In the genomic region with DNA sequence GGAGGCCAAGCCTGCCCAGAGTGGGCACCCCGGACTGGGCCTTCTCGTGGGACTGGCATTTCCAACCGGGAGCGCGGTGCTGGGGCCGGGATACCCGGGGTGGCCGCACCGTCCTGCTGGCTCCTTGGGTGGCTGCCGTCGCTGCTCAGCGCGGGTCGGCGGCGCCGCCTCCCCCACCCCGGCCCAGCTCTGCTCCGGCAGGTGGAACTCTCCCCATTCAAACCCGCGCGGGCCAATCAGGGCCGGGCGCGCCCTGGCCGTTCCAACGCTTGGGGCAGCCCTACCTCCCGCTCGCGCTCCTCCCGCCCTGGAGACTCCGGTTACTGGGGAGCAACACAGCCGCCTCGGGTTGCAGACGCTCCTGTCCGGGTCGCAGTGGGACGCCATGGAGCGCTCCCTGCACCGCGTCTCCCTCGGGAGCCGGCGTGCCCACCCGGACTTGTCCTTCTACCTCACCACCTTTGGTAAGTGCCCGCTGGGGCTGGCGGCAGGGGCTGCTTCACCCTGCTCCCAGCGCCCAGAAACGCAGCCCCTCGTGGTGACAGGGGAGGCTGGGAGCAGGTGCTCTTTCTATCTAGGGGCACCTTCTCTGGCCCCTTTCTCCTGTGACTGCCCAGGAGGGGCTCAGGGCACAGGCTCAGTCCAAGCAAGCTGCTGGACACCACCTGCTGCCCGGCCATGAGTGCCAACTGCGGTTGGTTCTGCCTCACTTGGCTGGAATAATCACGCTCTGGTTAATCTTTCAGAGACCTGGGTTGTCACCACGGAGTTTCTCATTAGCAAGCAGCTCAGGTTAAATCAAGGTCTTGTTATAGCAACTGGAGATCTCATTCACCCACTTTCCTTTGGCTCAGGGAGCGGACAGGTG, we compare ENCODE assay signal across 8 cellular contexts. TPM values are rescaled to one million over a fixed set of nuclear protein-coding genes. Genes with fewer than 3 reads are reported as not detected.
A peak's percentile ranks its signal among the peaks of the same experiment; 100 is the strongest.
DNase-seq lines count a peak whose midpoint lies in the region; ATAC-seq and TF ChIP-seq lines count a peak whose summit lies in the region.

A gene (plus strand): TSS at position 310 of the 868 bp plus-strand sequence. CDS start 76 bp downstream, at position 386.

- H3K36me3 Mint-ChIP-seq in activated T-helper 17 cell treated with anti-CD3 and anti-CD28 coated beads, Interleukin-2, amount 50 U/mL, for 72 hours (ENCODE audit: low read depth), result no peaks in the 10 kb centered on the region
- H3K36me3 Mint-ChIP-seq in progenitor cell of endocrine pancreas (ENCODE audit: insufficient read depth), result peaks cover 2% of the 10 kb centered on the region

- DNase-seq in D341Med (ENCODE audit: low spot score), result peak; percentile 52
- DNase-seq in NCI-H146 (lab: John Stamatoyannopoulos, UW), result peak; percentile 82
- peak; percentile 82 for DNase-seq in left ventricle myocardium superior
- DNase-seq in progenitor cell of endocrine pancreas (ENCODE audit: low spot score, unreplicated experiment), result peak; percentile 71
- no peak for DNase-seq in stimulated activated naive CD4-positive, alpha-beta T cell (lab: John Stamatoyannopoulos, UW)
- no peak for DNase-seq in SKM-1 (lab: John Stamatoyannopoulos, UW; ENCODE audit: unreplicated experiment)

- peak; percentile 65 for ATAC-seq in activated T-helper 17 cell treated with anti-CD3 and anti-CD28 coated beads, Interleukin-2, amount 50 U/mL, for 72 hours (replicated peaks)
- ATAC-seq in left ventricle myocardium superior (peak; percentile 96), GM21825 (IDR thresholded peaks at IDR 0.05; ENCODE audit: unreplicated experiment) (no peak)

- no peaks in the 10 kb centered on the region for H3K27me3 Mint-ChIP-seq in activated T-helper 17 cell treated with anti-CD3 and anti-CD28 coated beads, Interleukin-2, amount 50 U/mL, for 72 hours
- peaks cover 16% of the 10 kb centered on the region for H3K27me3 Mint-ChIP-seq in progenitor cell of endocrine pancreas

- H3K9me3 Mint-ChIP-seq in activated T-helper 17 cell treated with anti-CD3 and anti-CD28 coated beads, Interleukin-2, amount 50 U/mL, for 72 hours, result no peaks in the 10 kb centered on the region
- no peaks in the 10 kb centered on the region for H3K9me3 Mint-ChIP-seq in progenitor cell of endocrine pancreas (ENCODE audit: low read depth)

- TF ChIP-seq CTCF in progenitor cell of endocrine pancreas (IDR thresholded peaks at IDR 0.05; ENCODE audit: unreplicated experiment), result no peak

- H3K4me3 Mint-ChIP-seq in activated T-helper 17 cell treated with anti-CD3 and anti-CD28 coated beads, Interleukin-2, amount 50 U/mL, for 72 hours, result peak within 1 kb of the TSS; percentile 24
- peak within 1 kb of the TSS; percentile 77 for H3K4me3 Mint-ChIP-seq in progenitor cell of endocrine pancreas (ENCODE audit: low read depth)

- intact Hi-C loops in left ventricle myocardium superior (cut with micrococcal nuclease), result no loop called here

- H3K27ac Mint-ChIP-seq in activated T-helper 17 cell treated with anti-CD3 and anti-CD28 coated beads, Interleukin-2, amount 50 U/mL, for 72 hours, result no peak within 1 kb of the TSS
- H3K27ac Mint-ChIP-seq in progenitor cell of endocrine pancreas, result peak within 1 kb of the TSS; percentile 25

- no peaks in the 10 kb centered on the region for H3K4me1 Mint-ChIP-seq in activated T-helper 17 cell treated with anti-CD3 and anti-CD28 coated beads, Interleukin-2, amount 50 U/mL, for 72 hours
- peaks cover 25% of the 10 kb centered on the region for H3K4me1 Mint-ChIP-seq in progenitor cell of endocrine pancreas (ENCODE audit: low read depth)

RNA-seq across cellular contexts. Expression of the gene that starts here (rescaled TPM):
- total RNA-seq in activated T-helper 17 cell treated with anti-CD3 and anti-CD28 coated beads, Interleukin-2, amount 50 U/mL, for 72 hours, result 10 to 100 TPM; 23.0 to 85.8 TPM
- total RNA-seq in left ventricle myocardium superior, result 115 TPM
- 39.3 and 44.2 TPM in 2 replicates for total RNA-seq in progenitor cell of endocrine pancreas

Comparison
In these comparisons a context has a peak if more than half of its experiments do, and no peak if none do; other contexts are left out.
1. DNase-seq: peak in D341Med (single experiment), NCI-H146 (single experiment), left ventricle myocardium superior (single experiment) and progenitor cell of endocrine pancreas (single experiment); none in stimulated activated naive CD4-positive, alpha-beta T cell (0 of 6) and SKM-1 (single experiment).